In genomic region chr17:50372708-50373556, GRCh38 we compare ENCODE assay signal across 1 cellular context.
TF ChIP-seq lines count a peak whose summit lies in the region.

TSS of gene EME1 (plus strand) at chr17:50373229. CDS start at chr17:50375209, 1,980 bp downstream.
TSS of gene MRPL27 (minus strand) at chr17:50373184. CDS start at chr17:50373170, 14 bp downstream.

TF ChIP-seq in A549, 52 proteins besides CTCF, POLR2A, EP300 and RAD21 (continued from another document):
- no peak for TF ChIP-seq REST (IDR thresholded peaks at IDR 0.05)
- no peak for TF ChIP-seq ZFP36 (IDR thresholded peaks at IDR 0.05; ENCODE audit: borderline replicate concordance, partially characterized antibody)
- peak; percentile 74; the same call in 1 of the 2 replicates for TF ChIP-seq TFCP2L1 (CRISPR knock-in tag; IDR thresholded peaks at IDR 0.05)
- peak; percentile 10; the same call in 1 of the 2 replicates for TF ChIP-seq HDAC2 (IDR thresholded peaks at IDR 0.05)
- TF ChIP-seq EHMT2 (IDR thresholded peaks at IDR 0.05; ENCODE audit: low read depth), result no peak
- 0 out of 4 replicates have a peak, but pooled peaks of 1 of the 2 experiments have one; percentile 10 for TF ChIP-seq CEBPB (IDR thresholded peaks at IDR 0.05)
- TF ChIP-seq NPAS2 (CRISPR knock-in tag; IDR thresholded peaks at IDR 0.05; ENCODE audit: borderline replicate concordance), result no peak
- no peak; the same call in 1 of the 2 replicates for TF ChIP-seq SREBF2 (IDR thresholded peaks at IDR 0.05)
- TF ChIP-seq HOXA7 (CRISPR knock-in tag; IDR thresholded peaks at IDR 0.05), result no peak
- no peak for TF ChIP-seq SMC3 (IDR thresholded peaks at IDR 0.05)
- TF ChIP-seq HES2 (IDR thresholded peaks at IDR 0.05), result no peak
- 0 out of 2 replicates have a peak, but pooled peaks have one; percentile 69 for TF ChIP-seq ELK1 (IDR thresholded peaks at IDR 0.05; ENCODE audit: low read depth, low read length)
- TF ChIP-seq BCL3 (IDR thresholded peaks at IDR 0.05), result peak; percentile 91; the same call in 2 of the 3 replicates
- TF ChIP-seq POLR2AphosphoS2 (conservative IDR thresholded peaks at IDR 0.05; ENCODE audit: low read length), result no peak
- peak; percentile 98 for TF ChIP-seq USF2 (IDR thresholded peaks at IDR 0.05)
- no peak for TF ChIP-seq GATA3 (IDR thresholded peaks at IDR 0.05; ENCODE audit: borderline replicate concordance)
- TF ChIP-seq ESRRA (IDR thresholded peaks at IDR 0.05; ENCODE audit: borderline replicate concordance, low read length), result no peak
- no peak for TF ChIP-seq CBX2 (IDR thresholded peaks at IDR 0.05; ENCODE audit: borderline replicate concordance, low read depth)
- TF ChIP-seq ZNF302 (CRISPR knock-in tag; IDR thresholded peaks at IDR 0.05), result no peak
- TF ChIP-seq NFE2L2 (conservative IDR thresholded peaks at IDR 0.05; ENCODE audit: low read length), result no peak
- TF ChIP-seq RCOR1 (IDR thresholded peaks at IDR 0.05; ENCODE audit: low read depth, low read length), result no peak
- TF ChIP-seq HEYL (CRISPR knock-in tag; IDR thresholded peaks at IDR 0.05), result no peak
- TF ChIP-seq HOXB5 (CRISPR knock-in tag; IDR thresholded peaks at IDR 0.05), result peak; percentile 82
- peak; percentile 92 for TF ChIP-seq MYC (IDR thresholded peaks at IDR 0.05; ENCODE audit: borderline replicate concordance, low read length)
- TF ChIP-seq JUNB (IDR thresholded peaks at IDR 0.05), result no peak
- TF ChIP-seq RFX5 (IDR thresholded peaks at IDR 0.05), result peak; percentile 38; the same call in 1 of the 2 replicates
- no peak for TF ChIP-seq CHD4 (IDR thresholded peaks at IDR 0.05; ENCODE audit: borderline replicate concordance)
- peak; percentile 92 to 97; a peak in 3 of 5 replicates for TF ChIP-seq JUN (IDR thresholded peaks at IDR 0.05)
- TF ChIP-seq PBX3 (IDR thresholded peaks at IDR 0.05), result no peak
- no peak for TF ChIP-seq RNF2 (IDR thresholded peaks at IDR 0.05; ENCODE audit: borderline replicate concordance, low read depth)
- TF ChIP-seq EHF (CRISPR knock-in tag; IDR thresholded peaks at IDR 0.05), result peak; percentile 31; the same call in 1 of the 2 replicates
- peak; percentile 87 for TF ChIP-seq KDM5A (IDR thresholded peaks at IDR 0.05)
- TF ChIP-seq FOSB (CRISPR knock-in tag; IDR thresholded peaks at IDR 0.05), result no peak
- no peak for TF ChIP-seq ZSCAN20 (CRISPR knock-in tag; IDR thresholded peaks at IDR 0.05)
- TF ChIP-seq MAFK (IDR thresholded peaks at IDR 0.05; ENCODE audit: partially characterized antibody), result peak; percentile 38
- peak; percentile 76; the same call in 1 of the 2 replicates for TF ChIP-seq TP53 (CRISPR knock-in tag; IDR thresholded peaks at IDR 0.05)
- TF ChIP-seq ATOH8 (CRISPR knock-in tag; IDR thresholded peaks at IDR 0.05; ENCODE audit: low read depth), result 0 out of 2 replicates have a peak, but pooled peaks have one; percentile 41
- no peak for TF ChIP-seq FOSL2 (IDR thresholded peaks at IDR 0.05)
- peak; percentile 37 for TF ChIP-seq FOSL2 (CRISPR knock-in tag; IDR thresholded peaks at IDR 0.05)
- TF ChIP-seq KDM1A (IDR thresholded peaks at IDR 0.05; ENCODE audit: low read depth), result no peak
- TF ChIP-seq NR3C1 (IDR thresholded peaks at IDR 0.05), result no peak
- TF ChIP-seq MAZ (IDR thresholded peaks at IDR 0.05; ENCODE audit: borderline replicate concordance, low read depth, low read length), result no peak
- TF ChIP-seq PHF8 (IDR thresholded peaks at IDR 0.05; ENCODE audit: borderline replicate concordance, low read depth), result peak; percentile 84; the same call in 1 of the 2 replicates
- peak; percentile 99 for TF ChIP-seq MAX (IDR thresholded peaks at IDR 0.05)
- no peak for TF ChIP-seq ZC3H11A (IDR thresholded peaks at IDR 0.05)
- TF ChIP-seq HOXB13 (CRISPR knock-in tag; IDR thresholded peaks at IDR 0.05; ENCODE audit: low read depth), result peak; percentile 13; the same call in 1 of the 2 replicates
- TF ChIP-seq FOXS1 (CRISPR knock-in tag; IDR thresholded peaks at IDR 0.05), result 0 out of 2 replicates have a peak, but pooled peaks have one; percentile 28
- peak; percentile 59; the same call in 1 of the 2 replicates for TF ChIP-seq BHLHE40 (IDR thresholded peaks at IDR 0.05; ENCODE audit: low read depth, low read length)
- no peak; the same call in 1 of the 2 replicates for TF ChIP-seq RARB (CRISPR knock-in tag; IDR thresholded peaks at IDR 0.05)
- no peak for TF ChIP-seq CHD2 (IDR thresholded peaks at IDR 0.05; ENCODE audit: low read length, partially characterized antibody)
- no peak for TF ChIP-seq CBX8 (IDR thresholded peaks at IDR 0.05)
TF ChIP-seq in A549: peak in this region for 22.
